17 cellular contexts compared by ENCODE assay signal in the genomic region with DNA sequence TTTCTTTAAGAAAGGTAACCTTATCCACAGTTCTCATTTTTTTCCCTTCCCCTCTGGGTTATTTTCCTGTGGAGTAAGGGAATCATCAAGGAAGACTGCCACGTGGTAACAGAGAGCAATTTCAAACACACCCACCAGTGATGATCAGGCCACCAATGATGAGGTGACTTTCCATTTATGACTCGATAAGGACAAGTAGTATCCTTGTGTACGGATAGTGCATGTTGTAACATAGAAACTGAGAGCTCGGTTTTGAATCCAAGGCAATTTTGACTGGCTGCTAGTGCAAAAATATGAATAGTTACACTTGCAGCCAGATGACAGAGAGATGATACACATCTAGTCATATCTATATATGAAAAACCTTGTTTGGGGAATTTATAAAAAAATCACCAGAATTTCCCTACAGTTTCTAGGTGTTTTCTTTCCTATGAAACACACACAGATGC.
DNase-seq lines count a peak whose midpoint lies in the region; ATAC-seq, FAIRE-seq and TF ChIP-seq lines count a peak whose summit lies in the region.
"Had no signal": no experiment of that assay in that cellular context is flagged by ENCODE, and none has a peak within 500 bp of the region (broad histone marks: within the 10 kb centered on the region; RNA-seq: fewer than 3 reads in every experiment).

No MANE protein-coding gene starts in this region.

- H3K23ac ChIP-seq in IMR-90 (ENCODE audit: low read depth, low read length) = no peak overlapping the region

- ATAC-seq in GM21390 (IDR thresholded peaks at IDR 0.05; ENCODE audit: unreplicated experiment) (peak; percentile 67), IMR-90 (ENCODE audit: low read depth) (no peak), gastrocnemius medialis (peak in 1 of 2 donors; percentile 37), left lung (no peak)

- no TSS peak for BruUV-seq in IMR-90 (replicated peaks; lab: Mats Ljungman, UMichigan)
- BruUV-seq in endothelial cell of umbilical vein (replicated peaks; lab: Mats Ljungman, UMichigan) = no TSS peak

- no peaks in the 10 kb centered on the region for H3K27me3 Mint-ChIP-seq in activated naive CD4-positive, alpha-beta T cell treated with anti-CD3 and anti-CD28 coated beads, Interleukin-2, amount 10 ng/mL, durations not matched to agents 7 days and 5 days
- H3K27me3 Mint-ChIP-seq: activated naive CD8-positive, alpha-beta T cell treated with anti-CD3 and anti-CD28 coated beads, Interleukin-2, amount 10 ng/mL, durations not matched to agents 7 days and 5 days; activated T-cell treated with anti-CD3 and anti-CD28 coated beads, Interleukin-2, amount 50 U/mL, for 24 hours had no signal

- FAIRE-seq in endothelial cell of umbilical vein (lab: Jason Lieb, UNC) = no peak
- FAIRE-seq: GM12892 had no signal

- H2AFZ ChIP-seq in IMR-90 (replicated peaks; ENCODE audit: low read length, poor library complexity) (no peak overlapping the region), endothelial cell of umbilical vein (ENCODE audit: low read depth, low read length) (peak overlapping the region; percentile 83)

- H2BK15ac ChIP-seq in IMR-90 (ENCODE audit: low read depth, low read length) = no peak overlapping the region

- H3K27ac Mint-ChIP-seq in activated naive CD4-positive, alpha-beta T cell treated with anti-CD3 and anti-CD28 coated beads, Interleukin-2, amount 10 ng/mL, durations not matched to agents 7 days and 5 days = no peak overlapping the region
- H3K27ac Mint-ChIP-seq: activated naive CD8-positive, alpha-beta T cell treated with anti-CD3 and anti-CD28 coated beads, Interleukin-2, amount 10 ng/mL, durations not matched to agents 7 days and 5 days; activated T-cell treated with anti-CD3 and anti-CD28 coated beads, Interleukin-2, amount 50 U/mL, for 24 hours had no signal

- H3K4me1 ChIP-seq in IMR-90 (ENCODE audit: control insufficient read depth, insufficient read depth, low read length) (peaks cover 3% of the 10 kb centered on the region; the same call in 1 of the 2 replicates), endothelial cell of umbilical vein (ENCODE audit: control insufficient read depth, extremely low read depth, insufficient read depth, low read length) (peaks cover 12% of the 10 kb centered on the region), gastrocnemius medialis (peaks cover 3 to 12% of the 10 kb centered on the region in 2 donors), left lung (no peaks in the 10 kb centered on the region)

- H3K4me3 ChIP-seq in IMR-90 (ENCODE audit: insufficient read depth, low read depth, low read length) (no peak overlapping the region), endothelial cell of umbilical vein (replicated peaks in 1 of 3; ENCODE audit: insufficient read depth in 1 of 3, low read depth in 1 of 3, low read length in 3 of 3) (no peak overlapping the region), gastrocnemius medialis (no peak overlapping the region), lower leg skin (ENCODE audit: low read depth, poor library complexity, severe bottlenecking) (no peak overlapping the region), left lung (no peak overlapping the region)
- H3K4me3 ChIP-seq: SJSA1, testis had no signal

- no peak overlapping the region for H3K4ac ChIP-seq in IMR-90 (ENCODE audit: low read depth, low read length)

- no peak overlapping the region for H2AK9ac ChIP-seq in IMR-90 (replicated peaks; ENCODE audit: low read depth, low read length, poor library complexity)

- H3K9me1 ChIP-seq in IMR-90 (ENCODE audit: insufficient read depth, low read length) = no peaks in the 10 kb centered on the region
- no peaks in the 10 kb centered on the region for H3K9me1 ChIP-seq in endothelial cell of umbilical vein (replicated peaks; ENCODE audit: control insufficient read depth, extremely low read depth, insufficient read depth, low read length)

- no peaks in the 10 kb centered on the region for H3K79me1 ChIP-seq in IMR-90 (ENCODE audit: low read depth in 1 of 2, low read length in 2 of 2)

- H3K27me3 ChIP-seq in IMR-90 (ENCODE audit: control insufficient read depth, insufficient read depth, low read length) = no peaks in the 10 kb centered on the region
- H3K27me3 ChIP-seq in endothelial cell of umbilical vein (ENCODE audit: control insufficient read depth in 2 of 2, insufficient read depth in 2 of 2, low read length in 2 of 2) = no peaks in the 10 kb centered on the region
- H3K27me3 ChIP-seq in gastrocnemius medialis = no peaks in the 10 kb centered on the region
- H3K27me3 ChIP-seq in left lung = no peaks in the 10 kb centered on the region
- H3K27me3 ChIP-seq: SJSA1, testis had no signal

- TF ChIP-seq RAD21 in IMR-90 (IDR thresholded peaks at IDR 0.05; ENCODE audit: low read length) = no peak

- H3K9me3 ChIP-seq in IMR-90 (ENCODE audit: control insufficient read depth, insufficient read depth, low read length) = no peaks in the 10 kb centered on the region
- H3K9me3 ChIP-seq in endothelial cell of umbilical vein (replicated peaks; ENCODE audit: control insufficient read depth, insufficient read depth, low read length) = no peaks in the 10 kb centered on the region
- H3K9me3 ChIP-seq in gastrocnemius medialis = no peaks in the 10 kb centered on the region
- no peaks in the 10 kb centered on the region for H3K9me3 ChIP-seq in left lung
- H3K9me3 ChIP-seq: SJSA1, testis had no signal

- H3K18ac ChIP-seq in IMR-90 (ENCODE audit: low read depth, low read length) = peak overlapping the region; percentile 60; the same call in 1 of the 2 replicates

- dilution Hi-C loops in IMR-90 (cut with HindIII; ENCODE audit: low sequenced_read_pairs, unreplicated experiment) = no loop called here
- dilution Hi-C loops in endothelial cell of umbilical vein (cut with MboI; ENCODE audit: extremely low pct_ligation_motif_present, low sequenced_read_pairs) = no loop called here

- H4K20me1 ChIP-seq in IMR-90 (ENCODE audit: insufficient read depth, low read length) (no peaks in the 10 kb centered on the region), endothelial cell of umbilical vein (replicated peaks; ENCODE audit: control insufficient read depth, extremely low read depth, insufficient read depth, low read length) (no peaks in the 10 kb centered on the region)

- H3K9ac ChIP-seq in IMR-90 (ENCODE audit: low read depth, low read length) (no peak overlapping the region), endothelial cell of umbilical vein (replicated peaks; ENCODE audit: extremely low read depth, insufficient read depth, low read length) (no peak overlapping the region)

- H3K4me3 Mint-ChIP-seq in activated naive CD4-positive, alpha-beta T cell treated with anti-CD3 and anti-CD28 coated beads, Interleukin-2, amount 10 ng/mL, durations not matched to agents 7 days and 5 days = no peak overlapping the region
- H3K4me3 Mint-ChIP-seq: activated naive CD8-positive, alpha-beta T cell treated with anti-CD3 and anti-CD28 coated beads, Interleukin-2, amount 10 ng/mL, durations not matched to agents 7 days and 5 days; activated T-cell treated with anti-CD3 and anti-CD28 coated beads, Interleukin-2, amount 50 U/mL, for 24 hours had no signal

- H4K5ac ChIP-seq in IMR-90 (ENCODE audit: low read depth, low read length) = 0 out of 2 replicates have a peak overlapping the region, but pooled peaks have one; percentile 37

- no peaks in the 10 kb centered on the region for H3K79me2 ChIP-seq in endothelial cell of umbilical vein (ENCODE audit: control insufficient read depth, insufficient read depth, low read length)

- H3K36me3 Mint-ChIP-seq in activated naive CD4-positive, alpha-beta T cell treated with anti-CD3 and anti-CD28 coated beads, Interleukin-2, amount 10 ng/mL, durations not matched to agents 7 days and 5 days = no peaks in the 10 kb centered on the region
- H3K36me3 Mint-ChIP-seq: activated naive CD8-positive, alpha-beta T cell treated with anti-CD3 and anti-CD28 coated beads, Interleukin-2, amount 10 ng/mL, durations not matched to agents 7 days and 5 days had no signal

- H3K36me3 ChIP-seq in IMR-90 (ENCODE audit: control insufficient read depth, insufficient read depth, low read length) (no peaks in the 10 kb centered on the region), endothelial cell of umbilical vein (ENCODE audit: control insufficient read depth in 2 of 2, extremely low read depth in 1 of 2, insufficient read depth in 2 of 2, low read length in 2 of 2) (no peaks in the 10 kb centered on the region), gastrocnemius medialis (no peaks in the 10 kb centered on the region), left lung (no peaks in the 10 kb centered on the region)
- H3K36me3 ChIP-seq: SJSA1 had no signal

- TF ChIP-seq CTCF in IMR-90 (conservative IDR thresholded peaks at IDR 0.05; ENCODE audit: low read depth, low read length) (no peak), endothelial cell of umbilical vein (IDR thresholded peaks at IDR 0.05; ENCODE audit: extremely low read depth in 1 of 2, insufficient read depth in 1 of 2, low read depth in 1 of 2, low read length in 2 of 2) (no peak), gastrocnemius medialis (IDR thresholded peaks at IDR 0.05 in 4 of 5, conservative IDR thresholded peaks at IDR 0.05 in 1 of 5) (no peak), lower leg skin (IDR thresholded peaks at IDR 0.05) (no peak), left lung (IDR thresholded peaks at IDR 0.05) (no peak)

- peak overlapping the region; percentile 20 for H3K14ac ChIP-seq in IMR-90 (replicated peaks; ENCODE audit: low read depth, low read length)

- DNase-seq in IMR-90 (peak; percentile 22), endothelial cell of umbilical vein (ENCODE audit: low read depth, low spot score) (no peak), gastrocnemius medialis (no peak), HEK293T (ENCODE audit: extremely low spot score) (no peak), lower leg skin (ENCODE audit: low spot score in 2 of 2) (no peak), left lung (no peak)
- DNase-seq in activated naive CD4-positive, alpha-beta T cell treated with anti-CD3 and anti-CD28 coated beads, Interleukin-2, amount 10 ng/mL, durations not matched to agents 7 days and 5 days = no peak
- DNase-seq: activated naive CD8-positive, alpha-beta T cell treated with anti-CD3 and anti-CD28 coated beads, Interleukin-2, amount 10 ng/mL, durations not matched to agents 7 days and 5 days; activated T-cell treated with anti-CD3 and anti-CD28 coated beads, Interleukin-2, amount 50 U/mL, for 24 hours; C1 segment of cervical spinal cord; kidney glomerular epithelial cell; NCI-H1417; NCI-H2227 treated with DMSO at 0.1 percent for 48 hours; testis had no signal

- no peak for TF ChIP-seq POLR2A in IMR-90 (IDR thresholded peaks at IDR 0.05; ENCODE audit: low read depth, low read length)
- no peak for TF ChIP-seq POLR2A in endothelial cell of umbilical vein (IDR thresholded peaks at IDR 0.05; ENCODE audit: low read depth, low read length)
- no peak for TF ChIP-seq POLR2A in gastrocnemius medialis (IDR thresholded peaks at IDR 0.05)
- no peak for TF ChIP-seq POLR2A in lower leg skin (IDR thresholded peaks at IDR 0.05)

- CTCF ChIA-PET in IMR-90 (lab: Yijun Ruan, JAX) = no interaction called here
- CTCF ChIA-PET in endothelial cell of umbilical vein (lab: Charles Lee) = no interaction called here
- CTCF ChIA-PET in HEK293T (lab: Yijun Ruan, JAX) = no interaction called here
- CTCF ChIA-PET in activated naive CD4-positive, alpha-beta T cell treated with anti-CD3 and anti-CD28 coated beads, Interleukin-2, amount 10 ng/mL, durations not matched to agents 7 days and 5 days (lab: Charles Lee) = interaction anchor here (0.9 kb wide), 1 partner anchor 845 kb away, joined by 3 read pairs; no protein-coding TSS in a partner anchor

- no peak overlapping the region for H3K27ac ChIP-seq in IMR-90 (ENCODE audit: insufficient read depth, low read length)
- peak overlapping the region; percentile 87 for H3K27ac ChIP-seq in endothelial cell of umbilical vein (ENCODE audit: insufficient read depth, low read depth, low read length)
- H3K27ac ChIP-seq in gastrocnemius medialis = peak overlapping the region; percentile 57 to 68 (median 64)
- no peak overlapping the region for H3K27ac ChIP-seq in left lung
- H3K27ac ChIP-seq: SJSA1, testis had no signal

- in situ Hi-C loops in IMR-90 (cut with MboI; ENCODE audit: low sequenced_read_pairs) (no loop called here), gastrocnemius medialis (cut with MboI; ENCODE audit: low sequenced_read_pairs in 4 of 4) (no loop called here)

- no peak overlapping the region for H4K91ac ChIP-seq in IMR-90 (ENCODE audit: insufficient read depth, low read depth, low read length)

- no peak overlapping the region for H3K4me2 ChIP-seq in IMR-90 (ENCODE audit: low read depth, low read length)
- no peak overlapping the region for H3K4me2 ChIP-seq in endothelial cell of umbilical vein (ENCODE audit: insufficient read depth, low read length)

- POLR2A ChIA-PET in IMR-90 (lab: Charles Lee; ENCODE audit: unreplicated experiment) = no interaction called here
- POLR2A ChIA-PET in endothelial cell of umbilical vein (lab: Charles Lee) = no interaction called here
- POLR2A ChIA-PET in HEK293T (lab: Yijun Ruan, JAX) = no interaction called here

- no peaks in the 10 kb centered on the region for H3K9me3 Mint-ChIP-seq in activated naive CD4-positive, alpha-beta T cell treated with anti-CD3 and anti-CD28 coated beads, Interleukin-2, amount 10 ng/mL, durations not matched to agents 7 days and 5 days

- no peak overlapping the region for H2BK5ac ChIP-seq in IMR-90 (ENCODE audit: low read depth, low read length, poor library complexity, severe bottlenecking)

- H3K56ac ChIP-seq in IMR-90 (ENCODE audit: extremely low read depth, insufficient read depth, low read length) = no peak overlapping the region

- H4K8ac ChIP-seq in IMR-90 (ENCODE audit: low read depth in 2 of 2, low read length in 2 of 2) = no peak overlapping the region

- H2BK120ac ChIP-seq in IMR-90 (ENCODE audit: low read depth, low read length) = no peak overlapping the region

- intact Hi-C loops in IMR-90 (cut with micrococcal nuclease) = no loop called here
- intact Hi-C loops in endothelial cell of umbilical vein (cut with micrococcal nuclease) = loop anchor here (2.0 kb wide), 1 partner anchor 221 kb away; no protein-coding TSS in a partner anchor
- intact Hi-C loops in gastrocnemius medialis (cut with DNase I; ENCODE audit: low total_unique reads) = no loop called here
- intact Hi-C loops in lower leg skin (cut with DNase I; ENCODE audit: low total_unique reads) = no loop called here
- intact Hi-C loops in left lung (cut with DNase I) = no loop called here

- WGBS in IMR-90 (ENCODE audit: extremely low coverage in 2 of 2, insufficient read length in 1 of 2), 2 experiments = no CpG with 5 or more reads among the region's 4 CpGs
- 71 to 77% methylated on average over 4 of the region's 4 CpGs for WGBS in lower leg skin, 2 donors

- no peaks in the 10 kb centered on the region for H3K4me1 Mint-ChIP-seq in activated naive CD4-positive, alpha-beta T cell treated with anti-CD3 and anti-CD28 coated beads, Interleukin-2, amount 10 ng/mL, durations not matched to agents 7 days and 5 days
- H3K4me1 Mint-ChIP-seq: activated naive CD8-positive, alpha-beta T cell treated with anti-CD3 and anti-CD28 coated beads, Interleukin-2, amount 10 ng/mL, durations not matched to agents 7 days and 5 days had no signal

- H2BK20ac ChIP-seq in IMR-90 (ENCODE audit: low read depth, low read length) = no peak overlapping the region

- no peak overlapping the region for H2AK5ac ChIP-seq in IMR-90 (ENCODE audit: low read depth, low read length)

Comparison
In these comparisons a context has a peak if more than half of its experiments do, and no peak if none do; other contexts are left out.
1. H3K27ac ChIP-seq: peak in endothelial cell of umbilical vein (single experiment) and gastrocnemius medialis (4 of 4); none in IMR-90 (single experiment) and left lung (0 of 2).